8 cellular contexts compared by ENCODE assay signal in genomic region chr10:110643670-110644597, GRCh38. TPM values are rescaled to one million over a fixed set of nuclear protein-coding genes. Genes with fewer than 3 reads are reported as not detected.
DNase-seq lines count a peak whose midpoint lies in the region; ATAC-seq, FAIRE-seq and TF ChIP-seq lines count a peak whose summit lies in the region.

Gene RBM20 (plus strand): TSS chr10:110644336. CDS start chr10:110644455, 119 bp downstream.

- in situ Hi-C loops in ACHN (cut with HindIII; ENCODE audit: low pct_ligation_motif_present, low pct_unique_long_range_greater_than_20kb, low sequenced_read_pairs) (no loop called here), HepG2 (cut with HindIII; ENCODE audit: extremely low pct_ligation_motif_present, low pct_unique_long_range_greater_than_20kb) (no loop called here)

- H3K36me3 Mint-ChIP-seq in central memory CD8-positive, alpha-beta T cell (ENCODE audit: insufficient read depth): peaks cover 3% of the 10 kb centered on the region

- peak within 1 kb of the TSS; percentile 68 for H3K4me3 Mint-ChIP-seq in central memory CD8-positive, alpha-beta T cell

- FAIRE-seq in HepG2 (lab: Jason Lieb, UNC): no peak
- no peak for FAIRE-seq in RCC 7860 (lab: Jason Lieb, UNC)

- no TSS peak for BruUV-seq in HepG2 (replicated peaks; lab: Mats Ljungman, UMichigan)

- H3K27ac ChIP-seq in SJCRH30: peak within 1 kb of the TSS; percentile 95
- no peak within 1 kb of the TSS for H3K27ac ChIP-seq in HepG2 (ENCODE audit: extremely low read length, insufficient read depth, low read length)
- H3K27ac ChIP-seq in stomach smooth muscle (ENCODE audit: low read length): peak within 1 kb of the TSS; percentile 31

- no peaks in the 10 kb centered on the region for H3K9me3 ChIP-seq in SJCRH30 (replicated peaks)
- no peaks in the 10 kb centered on the region for H3K9me3 ChIP-seq in HepG2 (ENCODE audit: low read length)
- no peaks in the 10 kb centered on the region for H3K9me3 ChIP-seq in stomach smooth muscle (ENCODE audit: control insufficient read depth in 2 of 2, low read length in 2 of 2)

- no peaks in the 10 kb centered on the region for H4K20me1 ChIP-seq in HepG2 (ENCODE audit: insufficient read depth, low read length)

- H3K27me3 ChIP-seq in SJCRH30: no peaks in the 10 kb centered on the region
- peaks cover 3 to 42% of the 10 kb centered on the region in 2 experiments for H3K27me3 ChIP-seq in HepG2 (ENCODE audit: control insufficient read depth in 1 of 2, insufficient read depth in 2 of 2, low read length in 2 of 2)
- H3K27me3 ChIP-seq in stomach smooth muscle (ENCODE audit: control insufficient read depth in 1 of 2, insufficient read depth in 2 of 2, low read length in 2 of 2): peaks cover 22 to 54% of the 10 kb centered on the region in 2 donors

- ATAC-seq in GM18867 (IDR thresholded peaks at IDR 0.05; ENCODE audit: unreplicated experiment): peak; percentile 41
- peak; percentile 31 for ATAC-seq in central memory CD8-positive, alpha-beta T cell (replicated peaks; ENCODE audit: extremely low read depth, poor library complexity, severe bottlenecking)
- peak; percentile 84 for ATAC-seq in HepG2

- TF ChIP-seq EP300 in HepG2 (IDR thresholded peaks at IDR 0.05; ENCODE audit: low read depth in 2 of 2, low read length in 2 of 2) (no peak), HepG2 (CRISPR knock-in tag; IDR thresholded peaks at IDR 0.05; ENCODE audit: borderline replicate concordance) (no peak)

- TF ChIP-seq POLR2A in HepG2 (IDR thresholded peaks at IDR 0.05; ENCODE audit: insufficient read depth in 1 of 2, low read depth in 2 of 2, low read length in 2 of 2): no peak

- H3K4me1 Mint-ChIP-seq in central memory CD8-positive, alpha-beta T cell: peaks cover 23% of the 10 kb centered on the region

- DNase-seq in ACHN (peak; percentile 33), SJCRH30 (peak; percentile 69 to 71), HepG2 (ENCODE audit: low spot score) (no peak), RCC 7860 (ENCODE audit: low spot score) (no peak)
- DNase-seq in central memory CD8-positive, alpha-beta T cell (ENCODE audit: low spot score in 2 of 2): no peak
- DNase-seq in activated CD4-positive, CD25-positive, alpha-beta regulatory T cell treated with anti-CD3 and anti-CD28 coated beads, Interleukin-2, amount 50 U/mL, for 72 hours: no peak

- no peak within 1 kb of the TSS for H3K27ac Mint-ChIP-seq in central memory CD8-positive, alpha-beta T cell (ENCODE audit: low read depth)

- H3K4me3 ChIP-seq in SJCRH30 (peak within 1 kb of the TSS; percentile 90), HepG2 (replicated peaks in 1 of 3; ENCODE audit: insufficient read depth in 1 of 3, low read depth in 2 of 3, low read length in 3 of 3) (peak within 1 kb of the TSS; percentile 34 to 61 (median 39); a peak in 5 of 6 replicates), stomach smooth muscle (ENCODE audit: low read length in 2 of 2) (peak within 1 kb of the TSS; percentile 50 to 73)

- H3K4me1 ChIP-seq in SJCRH30: peaks cover 31% of the 10 kb centered on the region
- H3K4me1 ChIP-seq in HepG2 (ENCODE audit: insufficient read depth, low read length): peaks cover 15% of the 10 kb centered on the region
- peaks cover 13% of the 10 kb centered on the region for H3K4me1 ChIP-seq in stomach smooth muscle (ENCODE audit: control insufficient read depth, insufficient read depth, low read length)

- H3K9ac ChIP-seq in HepG2 (ENCODE audit: insufficient read depth, low read depth, low read length): no peak within 1 kb of the TSS
- H3K9ac ChIP-seq in stomach smooth muscle (ENCODE audit: low read length in 2 of 2): no peak within 1 kb of the TSS

- POLR2A ChIA-PET in HepG2 (lab: Yijun Ruan, JAX): no interaction called here

- H3K79me2 ChIP-seq in HepG2 (ENCODE audit: insufficient read depth, low read length): no peaks in the 10 kb centered on the region

- no peaks in the 10 kb centered on the region for H3K9me3 Mint-ChIP-seq in central memory CD8-positive, alpha-beta T cell

- intact Hi-C loops in HepG2 (cut with micrococcal nuclease; ENCODE audit: unreplicated experiment): no loop called here

- peak within 1 kb of the TSS; percentile 68 for H3K4me2 ChIP-seq in HepG2 (ENCODE audit: low read depth, low read length)

- WGBS in HepG2 (ENCODE audit: low lambda C conversion rate): 0% methylated on average over 3 of the region's 105 CpGs

- TF ChIP-seq CTCF in HepG2 (CRISPR knock-in tag; IDR thresholded peaks at IDR 0.05): no peak

- no peaks in the 10 kb centered on the region for H3K36me3 ChIP-seq in SJCRH30
- no peaks in the 10 kb centered on the region for H3K36me3 ChIP-seq in HepG2 (replicated peaks in 1 of 2; ENCODE audit: control insufficient read depth in 1 of 2, insufficient read depth in 2 of 2, low read length in 2 of 2)
- H3K36me3 ChIP-seq in stomach smooth muscle (ENCODE audit: control insufficient read depth in 2 of 2, insufficient read depth in 2 of 2, low read length in 2 of 2): no peaks in the 10 kb centered on the region

- peaks cover 68% of the 10 kb centered on the region for H3K27me3 Mint-ChIP-seq in central memory CD8-positive, alpha-beta T cell

- TF ChIP-seq RAD21 in HepG2 (CRISPR knock-in tag; IDR thresholded peaks at IDR 0.05): no peak

- no peak within 1 kb of the TSS for H2AFZ ChIP-seq in HepG2 (ENCODE audit: low read length)

- CTCF ChIA-PET in HepG2 (lab: Yijun Ruan, JAX; ENCODE audit: low intra/inter-chr PET ratio, low total read pairs): no interaction called here

TF ChIP-seq in HepG2, 621 proteins besides CTCF, POLR2A, EP300 and RAD21 (continues in another document):
- TF ChIP-seq NRL (CRISPR knock-in tag; IDR thresholded peaks at IDR 0.05; ENCODE audit: borderline replicate concordance) (no peak), ARNT2 (CRISPR knock-in tag; IDR thresholded peaks at IDR 0.05; ENCODE audit: low read depth) (0 out of 2 replicates have a peak, but pooled peaks have one; percentile 9), ZNF800 (CRISPR knock-in tag; IDR thresholded peaks at IDR 0.05) (peak; percentile 97), ZNF777 (CRISPR knock-in tag; IDR thresholded peaks at IDR 0.05) (0 out of 2 replicates have a peak, but pooled peaks have one; percentile 41)

RNA-seq across cellular contexts. Expression of gene RBM20, which starts in this region (rescaled TPM):
- 11.1 and 12.4 TPM in 2 replicates for total RNA-seq in SJCRH30 (2014; rRNA removed; shearing (Covaris generic))
- 0.02 TPM in 1 of 2 replicates, not detected in the other for total RNA-seq in HepG2 (2016; rRNA removed; fragmentation: Illumina TruSeq; extraction: Trizol)
- not detected in 2 replicates for total RNA-seq in HepG2 (2016; cell fraction: cytosol; rRNA removed; fragmentation: Illumina TruSeq; extraction: Trizol; ENCODE audit: low read depth)
- 0.03 and 0.06 TPM in 2 replicates for total RNA-seq in HepG2 (2016; cell fraction: insoluble cytoplasmic fraction; rRNA removed; fragmentation: Illumina TruSeq; extraction: Trizol)
- total RNA-seq in HepG2 (2016; cell fraction: membrane; rRNA removed; fragmentation: Illumina TruSeq; extraction: Trizol): not detected in 2 replicates
- total RNA-seq in HepG2 (2016; cell fraction: nucleus; rRNA removed; fragmentation: Illumina TruSeq; extraction: Trizol): 0.13 TPM in 1 of 2 replicates, not detected in the other
- polyA plus RNA-seq in HepG2 (2011; rRNA removed): 0.16 and 0.22 TPM in 2 replicates
- polyA plus RNA-seq in HepG2 (2011; cell fraction: cytosol; rRNA removed): 0.04 TPM in 2 replicates
- polyA plus RNA-seq in HepG2 (2011; cell fraction: nucleus; rRNA removed): 0.32 and 0.40 TPM in 2 replicates
- 0.09 TPM in 2 replicates for polyA plus RNA-seq in HepG2 (2012)
- not detected in 2 replicates for polyA plus RNA-seq in HepG2 (2016; cell fraction: cytosol; fragmentation: Illumina TruSeq; extraction: Trizol; ENCODE audit: low read depth)
- polyA plus RNA-seq in HepG2 (2016; cell fraction: insoluble cytoplasmic fraction; fragmentation: Illumina TruSeq; extraction: Trizol; ENCODE audit: low read depth): not detected in 2 replicates
- polyA plus RNA-seq in HepG2 (2016; cell fraction: membrane; fragmentation: Illumina TruSeq; extraction: Trizol; ENCODE audit: low read depth): 0.02 and 0.16 TPM in 2 replicates
- polyA plus RNA-seq in HepG2 (2016; cell fraction: nucleus; fragmentation: Illumina TruSeq; extraction: Trizol; ENCODE audit: insufficient read depth, low read depth): 0.17 and 0.34 TPM in 2 replicates
- polyA minus RNA-seq in HepG2 (2011; rRNA and poly(A)+ RNA removed; ENCODE audit: low replicate concordance): not detected in 2 replicates
- polyA minus RNA-seq in HepG2 (2011; cell fraction: cytosol; rRNA and poly(A)+ RNA removed): not detected in 2 replicates
- polyA minus RNA-seq in HepG2 (2011; cell fraction: nucleus; rRNA and poly(A)+ RNA removed): 0.12 and 0.13 TPM in 2 replicates

Comparison
In these comparisons a context has a peak if more than half of its experiments do, and no peak if none do; other contexts are left out.
1. RNA of gene RBM20 (total RNA-seq): 11.1 to 12.4 TPM in SJCRH30; 0.02 to 0.13 TPM in HepG2; every median in the first group is over 10 times any median in the second.
2. Peak in ATAC-seq, H3K4me3 ChIP-seq and H3K4me2 ChIP-seq in HepG2; RNA of the gene not detected or under 1 TPM.
3. DNase-seq: peak in ACHN (single experiment) and SJCRH30 (2 of 2); none in central memory CD8-positive, alpha-beta T cell (0 of 2), HepG2 (single experiment), activated CD4-positive, CD25-positive, alpha-beta regulatory T cell treated with anti-CD3 and anti-CD28 coated beads, Interleukin-2, amount 50 U/mL, for 72 hours (single experiment) and RCC 7860 (single experiment).
4. ATAC-seq: peak in every context shown above with its lines; median percentile 84 in HepG2; 41 in GM18867; 31 in central memory CD8-positive, alpha-beta T cell.
5. H3K4me3 ChIP-seq: peak in every context shown above with its lines; median percentile 90 in SJCRH30; 62 in stomach smooth muscle; 39 in HepG2.